10 cellular contexts compared by ENCODE assay signal in genomic region chr10:66622050-66622449, GRCh38.
"Had no signal": no experiment of that assay in that cellular context is flagged by ENCODE, and none has a peak within 500 bp of the region (broad histone marks: within the 10 kb centered on the region; RNA-seq: fewer than 3 reads in every experiment).

No MANE protein-coding gene starts in this region.

- H3K36me3 ChIP-seq: HAP-1 had no signal

- H3K27ac ChIP-seq: GM23248 had no signal

- H3K9me3 ChIP-seq: HAP-1 had no signal

- H3K4me1 ChIP-seq: HAP-1 had no signal

- ATAC-seq: GM23338, HCT116 had no signal

- DNase-seq: GM23248, GOT3, H7, H9, HCEC 1CT, HFFc6 had no signal

- H3K4me3 Mint-ChIP-seq: GM23338, H9, HFFc6 had no signal

- H3K27ac Mint-ChIP-seq: GM23338, H9, HFFc6 had no signal

- H3K4me3 ChIP-seq: GM23248, GM23338, HAP-1 had no signal

- H3K4me1 Mint-ChIP-seq: GM23338, H9 had no signal

- H3K9me3 Mint-ChIP-seq: GM23338, H9 had no signal

- FAIRE-seq: H1 had no signal

- H3K9ac ChIP-seq: GM23248 had no signal

- H3K4me2 ChIP-seq: GM23338 had no signal

- H2AFZ ChIP-seq: GM23248, GM23338 had no signal
